In the genomic region with DNA sequence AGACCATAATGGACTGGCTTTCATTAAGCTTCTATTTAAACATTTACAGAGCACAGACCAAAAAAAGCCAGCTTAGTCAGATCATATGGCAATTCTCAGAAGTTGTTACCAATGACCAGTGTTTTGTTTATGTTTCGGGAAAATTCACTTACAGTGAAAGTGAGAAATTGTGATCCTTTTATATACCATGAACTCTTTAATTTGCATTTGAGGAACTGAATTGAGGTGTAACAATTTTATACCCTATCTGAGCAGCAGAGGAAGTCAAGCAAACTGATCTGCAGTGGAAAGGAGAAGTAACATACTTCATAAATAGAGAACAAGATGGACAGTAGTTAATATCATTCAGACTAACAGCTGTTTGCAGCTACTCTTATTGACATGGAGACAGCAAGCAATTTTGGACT, we compare ENCODE assay signal across 10 cellular contexts.
DNase-seq lines count a peak whose midpoint lies in the region; ATAC-seq and TF ChIP-seq lines count a peak whose summit lies in the region.
"Had no signal": no experiment of that assay in that cellular context is flagged by ENCODE, and none has a peak within 500 bp of the region (broad histone marks: within the 10 kb centered on the region; RNA-seq: fewer than 3 reads in every experiment).

No MANE protein-coding gene starts in this region.

- peak overlapping the region in 2 of 4 donors; percentile 15 to 73 for H3K27ac ChIP-seq in Peyer's patch

- intact Hi-C loops in mucosa of descending colon (cut with DNase I, micrococcal nuclease): no loop called here

- ATAC-seq in GM18861 (IDR thresholded peaks at IDR 0.05; ENCODE audit: unreplicated experiment): peak; percentile 78
- peak; percentile 87 for ATAC-seq in GM21825 (IDR thresholded peaks at IDR 0.05; ENCODE audit: unreplicated experiment)
- peak; percentile 86 for ATAC-seq in HG03571 (IDR thresholded peaks at IDR 0.05; ENCODE audit: unreplicated experiment)
- peak; percentile 63 for ATAC-seq in mucosa of descending colon
- no peak for ATAC-seq in SK-N-SH treated with all-trans-retinoic acid at 6 μM for 48 hours

- H3K4me3 ChIP-seq in mucosa of descending colon (no peak overlapping the region), Peyer's patch (no peak overlapping the region)

- H3K36me3 ChIP-seq in mucosa of descending colon (ENCODE audit: low read depth) (no peaks in the 10 kb centered on the region), Peyer's patch (no peaks in the 10 kb centered on the region)

- DNase-seq in mucosa of descending colon (no peak), NCI-H345 treated with DMSO at 0.1 percent for 48 hours (lab: John Stamatoyannopoulos, UW; ENCODE audit: unreplicated experiment) (no peak), NCI-H146 treated with DMSO at 0.1 percent for 48 hours (lab: John Stamatoyannopoulos, UW; ENCODE audit: unreplicated experiment) (no peak), Peyer's patch (no peak)
- DNase-seq: mesenchymal stem cell, NCI-H226 had no signal

- H3K9me3 ChIP-seq in mucosa of descending colon (no peaks in the 10 kb centered on the region), Peyer's patch (no peaks in the 10 kb centered on the region)

- no peaks in the 10 kb centered on the region for H3K27me3 ChIP-seq in Peyer's patch

- TF ChIP-seq CTCF in mucosa of descending colon (IDR thresholded peaks at IDR 0.05) (no peak), Peyer's patch (IDR thresholded peaks at IDR 0.05) (no peak)

- TF ChIP-seq POLR2A in Peyer's patch (IDR thresholded peaks at IDR 0.05): no peak

- no peaks in the 10 kb centered on the region for H3K4me1 ChIP-seq in mucosa of descending colon (ENCODE audit: low read depth)
- no peaks in the 10 kb centered on the region for H3K4me1 ChIP-seq in Peyer's patch

TF ChIP-seq in SK-N-SH treated with all-trans-retinoic acid at 6 μM for 48 hours, 23 proteins besides CTCF, POLR2A, EP300 and RAD21:
- TF ChIP-seq CREB5 (CRISPR knock-in tag; IDR thresholded peaks at IDR 0.05; ENCODE audit: low read depth): no peak
- TF ChIP-seq SNAI2 (CRISPR knock-in tag; IDR thresholded peaks at IDR 0.05): no peak
- TF ChIP-seq ZFP3 (CRISPR knock-in tag; IDR thresholded peaks at IDR 0.05): no peak
- no peak for TF ChIP-seq RARB (CRISPR knock-in tag; IDR thresholded peaks at IDR 0.05)
- no peak for TF ChIP-seq CSDC2 (CRISPR knock-in tag; IDR thresholded peaks at IDR 0.05)
- TF ChIP-seq ZC3H10 (CRISPR knock-in tag; IDR thresholded peaks at IDR 0.05): no peak
- TF ChIP-seq, protein P1, sequence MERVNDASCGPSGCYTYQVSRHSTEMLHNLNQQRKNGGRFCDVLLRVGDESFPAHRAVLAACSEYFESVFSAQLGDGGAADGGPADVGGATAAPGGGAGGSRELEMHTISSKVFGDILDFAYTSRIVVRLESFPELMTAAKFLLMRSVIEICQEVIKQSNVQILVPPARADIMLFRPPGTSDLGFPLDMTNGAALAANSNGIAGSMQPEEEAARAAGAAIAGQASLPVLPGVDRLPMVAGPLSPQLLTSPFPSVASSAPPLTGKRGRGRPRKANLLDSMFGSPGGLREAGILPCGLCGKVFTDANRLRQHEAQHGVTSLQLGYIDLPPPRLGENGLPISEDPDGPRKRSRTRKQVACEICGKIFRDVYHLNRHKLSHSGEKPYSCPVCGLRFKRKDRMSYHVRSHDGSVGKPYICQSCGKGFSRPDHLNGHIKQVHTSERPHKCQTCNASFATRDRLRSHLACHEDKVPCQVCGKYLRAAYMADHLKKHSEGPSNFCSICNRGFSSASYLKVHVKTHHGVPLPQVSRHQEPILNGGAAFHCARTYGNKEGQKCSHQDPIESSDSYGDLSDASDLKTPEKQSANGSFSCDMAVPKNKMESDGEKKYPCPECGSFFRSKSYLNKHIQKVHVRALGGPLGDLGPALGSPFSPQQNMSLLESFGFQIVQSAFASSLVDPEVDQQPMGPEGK (CRISPR knock-in tag; IDR thresholded peaks at IDR 0.05; ENCODE audit: borderline replicate concordance): no peak
- no peak for TF ChIP-seq ARNTL (CRISPR knock-in tag; IDR thresholded peaks at IDR 0.05; ENCODE audit: borderline replicate concordance, low read depth)
- no peak for TF ChIP-seq OSR1 (CRISPR knock-in tag; IDR thresholded peaks at IDR 0.05)
- TF ChIP-seq, protein P2, sequence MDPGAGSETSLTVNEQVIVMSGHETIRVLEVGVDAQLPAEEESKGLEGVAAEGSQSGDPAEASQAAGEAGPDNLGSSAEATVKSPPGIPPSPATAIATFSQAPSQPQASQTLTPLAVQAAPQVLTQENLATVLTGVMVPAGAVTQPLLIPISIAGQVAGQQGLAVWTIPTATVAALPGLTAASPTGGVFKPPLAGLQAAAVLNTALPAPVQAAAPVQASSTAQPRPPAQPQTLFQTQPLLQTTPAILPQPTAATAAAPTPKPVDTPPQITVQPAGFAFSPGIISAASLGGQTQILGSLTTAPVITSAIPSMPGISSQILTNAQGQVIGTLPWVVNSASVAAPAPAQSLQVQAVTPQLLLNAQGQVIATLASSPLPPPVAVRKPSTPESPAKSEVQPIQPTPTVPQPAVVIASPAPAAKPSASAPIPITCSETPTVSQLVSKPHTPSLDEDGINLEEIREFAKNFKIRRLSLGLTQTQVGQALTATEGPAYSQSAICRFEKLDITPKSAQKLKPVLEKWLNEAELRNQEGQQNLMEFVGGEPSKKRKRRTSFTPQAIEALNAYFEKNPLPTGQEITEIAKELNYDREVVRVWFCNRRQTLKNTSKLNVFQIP (CRISPR knock-in tag; IDR thresholded peaks at IDR 0.05; ENCODE audit: borderline replicate concordance, low read depth): no peak
- no peak for TF ChIP-seq ZFP30 (CRISPR knock-in tag; IDR thresholded peaks at IDR 0.05)
